Comparison of ENCODE assay signal across 18 cellular contexts in the genomic region with DNA sequence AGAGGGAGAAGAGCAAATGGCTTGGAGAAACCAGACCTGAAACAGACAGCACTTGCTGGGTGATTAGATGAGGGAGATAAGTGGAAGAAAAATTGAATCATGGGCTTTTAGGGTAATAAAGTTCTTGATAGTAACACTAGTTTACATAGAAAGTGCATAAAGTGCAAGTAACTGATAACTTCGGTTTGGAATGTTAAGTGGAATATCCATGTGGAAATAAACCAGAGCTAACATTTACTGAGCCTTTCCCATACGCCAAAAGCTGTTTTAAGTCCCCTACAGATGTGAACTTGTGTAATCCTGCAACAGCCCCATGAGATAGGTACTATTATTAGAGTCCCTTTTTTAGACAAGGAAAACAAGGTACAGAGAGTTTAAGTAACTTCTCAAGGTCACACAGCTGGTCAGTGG.
"Had no signal": no experiment of that assay in that cellular context is flagged by ENCODE, and none has a peak within 500 bp of the region (broad histone marks: within the 10 kb centered on the region; RNA-seq: fewer than 3 reads in every experiment).

No MANE protein-coding gene starts in this region.

- H3K4me3 ChIP-seq: gastroesophageal sphincter, suprapubic skin had no signal

- H3K36me3 Mint-ChIP-seq: activated naive CD4-positive, alpha-beta T cell treated with anti-CD3 and anti-CD28 coated beads, Interleukin-2, amount 10 ng/mL, durations not matched to agents 7 days and 5 days; type B pancreatic cell had no signal

- H3K4me1 ChIP-seq: suprapubic skin had no signal

- H3K4me3 Mint-ChIP-seq: activated CD4-positive, alpha-beta T cell treated with anti-CD3 and anti-CD28 coated beads, Interleukin-2, amount 10 ng/mL, durations not matched to agents 24 days and 14 days; activated CD8-positive, alpha-beta T cell treated with anti-CD3 and anti-CD28 coated beads for 36 hours; activated naive CD4-positive, alpha-beta T cell treated with anti-CD3 and anti-CD28 coated beads, Interleukin-2, amount 10 ng/mL, durations not matched to agents 7 days and 5 days; activated naive CD8-positive, alpha-beta T cell treated with anti-CD3 and anti-CD28 coated beads, Interleukin-2, amount 50 U/mL, for 24 hours; stimulated activated naive CD8-positive, alpha-beta T cell treated with anti-CD3 and anti-CD28 coated beads, Interleukin-15, amount 100 ng/mL, for 72 hours; type B pancreatic cell had no signal

- H3K36me3 ChIP-seq: brain microvascular endothelial cell, gastroesophageal sphincter, suprapubic skin had no signal

- ATAC-seq: activated CD8-positive, alpha-beta T cell treated with anti-CD3 and anti-CD28 coated beads for 36 hours; activated naive CD8-positive, alpha-beta T cell treated with anti-CD3 and anti-CD28 coated beads, Interleukin-2, amount 50 U/mL, for 24 hours; gastroesophageal sphincter; stimulated activated naive CD8-positive, alpha-beta T cell treated with anti-CD3 and anti-CD28 coated beads, Interleukin-15, amount 100 ng/mL, for 72 hours had no signal

- H3K9me3 ChIP-seq: suprapubic skin had no signal

- H3K27me3 ChIP-seq: brain microvascular endothelial cell, gastroesophageal sphincter, suprapubic skin had no signal

- H3K27ac ChIP-seq: brain microvascular endothelial cell, suprapubic skin had no signal

- H3K27ac Mint-ChIP-seq: activated CD4-positive, alpha-beta T cell treated with anti-CD3 and anti-CD28 coated beads, Interleukin-2, amount 10 ng/mL, durations not matched to agents 24 days and 14 days; activated CD8-positive, alpha-beta T cell treated with anti-CD3 and anti-CD28 coated beads for 36 hours; activated naive CD4-positive, alpha-beta T cell treated with anti-CD3 and anti-CD28 coated beads, Interleukin-2, amount 10 ng/mL, durations not matched to agents 7 days and 5 days; activated naive CD8-positive, alpha-beta T cell treated with anti-CD3 and anti-CD28 coated beads, Interleukin-2, amount 50 U/mL, for 24 hours; type B pancreatic cell had no signal

- H3K27me3 Mint-ChIP-seq: activated CD4-positive, alpha-beta T cell treated with anti-CD3 and anti-CD28 coated beads, Interleukin-2, amount 10 ng/mL, durations not matched to agents 24 days and 14 days; activated CD8-positive, alpha-beta T cell treated with anti-CD3 and anti-CD28 coated beads for 36 hours; activated naive CD4-positive, alpha-beta T cell treated with anti-CD3 and anti-CD28 coated beads, Interleukin-2, amount 10 ng/mL, durations not matched to agents 7 days and 5 days; activated naive CD8-positive, alpha-beta T cell treated with anti-CD3 and anti-CD28 coated beads, Interleukin-2, amount 50 U/mL, for 24 hours; stimulated activated naive CD8-positive, alpha-beta T cell treated with anti-CD3 and anti-CD28 coated beads, Interleukin-15, amount 100 ng/mL, for 72 hours; type B pancreatic cell had no signal

- H3K9me3 Mint-ChIP-seq: activated CD4-positive, alpha-beta T cell treated with anti-CD3 and anti-CD28 coated beads, Interleukin-2, amount 10 ng/mL, durations not matched to agents 24 days and 14 days; activated CD8-positive, alpha-beta T cell treated with anti-CD3 and anti-CD28 coated beads for 36 hours; activated naive CD4-positive, alpha-beta T cell treated with anti-CD3 and anti-CD28 coated beads, Interleukin-2, amount 10 ng/mL, durations not matched to agents 7 days and 5 days; activated naive CD8-positive, alpha-beta T cell treated with anti-CD3 and anti-CD28 coated beads, Interleukin-2, amount 50 U/mL, for 24 hours; stimulated activated naive CD8-positive, alpha-beta T cell treated with anti-CD3 and anti-CD28 coated beads, Interleukin-15, amount 100 ng/mL, for 72 hours; type B pancreatic cell had no signal

- DNase-seq: activated CD4-positive, alpha-beta T cell treated with anti-CD3 and anti-CD28 coated beads, Interleukin-2, amount 10 ng/mL, durations not matched to agents 24 days and 14 days; activated CD4-positive, CD25-positive, alpha-beta regulatory T cell; activated CD8-positive, alpha-beta T cell treated with anti-CD3 and anti-CD28 coated beads for 36 hours; activated effector memory CD4-positive, alpha-beta T cell treated with Interleukin-2 at 50 U/mL for 16 hours; activated naive CD4-positive, alpha-beta T cell treated with anti-CD3 and anti-CD28 coated beads, Interleukin-2, amount 10 ng/mL, durations not matched to agents 7 days and 5 days; activated naive CD8-positive, alpha-beta T cell treated with anti-CD3 and anti-CD28 coated beads, Interleukin-2, amount 50 U/mL, for 24 hours; activated T-cell treated with anti-CD3 and anti-CD28 coated beads, Interleukin-2, amount 50 U/mL, for 48 hours; aorta; brain microvascular endothelial cell; cortex of kidney; mammary epithelial cell; occipital lobe; stimulated activated naive CD8-positive, alpha-beta T cell treated with anti-CD3 and anti-CD28 coated beads, Interleukin-15, amount 100 ng/mL, for 72 hours; T-helper 1 cell; T-helper 9 cell had no signal
